8 cellular contexts compared by ENCODE assay signal in genomic region chr10:71319800-71320392, GRCh38. TPM values are rescaled to one million over a fixed set of nuclear protein-coding genes. Genes with fewer than 3 reads are reported as not detected.
A peak's percentile ranks its signal among the peaks of the same experiment; 100 is the strongest.
DNase-seq lines count a peak whose midpoint lies in the region; ATAC-seq and TF ChIP-seq lines count a peak whose summit lies in the region.

No MANE protein-coding gene starts in this region.

- no peaks in the 10 kb centered on the region for H3K36me3 ChIP-seq in thoracic aorta

- no peak for ATAC-seq in activated CD8-positive, alpha-beta memory T cell treated with anti-CD3 and anti-CD28 coated beads, Interleukin-2, amount 10 ng/mL, durations not matched to agents 7 days and 5 days
- no peak for ATAC-seq in activated T-helper 17 cell treated with anti-CD3 and anti-CD28 coated beads, Interleukin-2, amount 50 U/mL, for 72 hours (replicated peaks)
- no peak for ATAC-seq in thoracic aorta (ENCODE audit: insufficient number of reproducible peaks, low FRiP score, low read depth)

- peaks cover 34% of the 10 kb centered on the region for H3K4me1 Mint-ChIP-seq in activated CD8-positive, alpha-beta memory T cell treated with anti-CD3 and anti-CD28 coated beads, Interleukin-2, amount 10 ng/mL, durations not matched to agents 7 days and 5 days
- peaks cover 13% of the 10 kb centered on the region for H3K4me1 Mint-ChIP-seq in activated T-helper 17 cell treated with anti-CD3 and anti-CD28 coated beads, Interleukin-2, amount 50 U/mL, for 72 hours

- no peak for DNase-seq in activated CD8-positive, alpha-beta memory T cell treated with anti-CD3 and anti-CD28 coated beads, Interleukin-2, amount 10 ng/mL, durations not matched to agents 7 days and 5 days
- DNase-seq in activated CD8-positive, alpha-beta memory T cell treated with anti-CD3 and anti-CD28 coated beads for 24 hours = no peak
- DNase-seq in thoracic aorta (ENCODE audit: low spot score) (no peak), RPMI8226 (no peak), NCI-H1694 treated with DMSO at 0.1 percent for 48 hours (lab: John Stamatoyannopoulos, UW) (no peak), GF-D8 (lab: John Stamatoyannopoulos, UW) (no peak)

- TF ChIP-seq CTCF in thoracic aorta (IDR thresholded peaks at IDR 0.05) = no peak

- peak overlapping the region; percentile 86 for H3K4me3 Mint-ChIP-seq in activated CD8-positive, alpha-beta memory T cell treated with anti-CD3 and anti-CD28 coated beads, Interleukin-2, amount 10 ng/mL, durations not matched to agents 7 days and 5 days
- H3K4me3 Mint-ChIP-seq in activated T-helper 17 cell treated with anti-CD3 and anti-CD28 coated beads, Interleukin-2, amount 50 U/mL, for 72 hours = peak overlapping the region; percentile 93

- no peaks in the 10 kb centered on the region for H3K9me3 Mint-ChIP-seq in activated CD8-positive, alpha-beta memory T cell treated with anti-CD3 and anti-CD28 coated beads, Interleukin-2, amount 10 ng/mL, durations not matched to agents 7 days and 5 days (ENCODE audit: low read depth)
- no peaks in the 10 kb centered on the region for H3K9me3 Mint-ChIP-seq in activated T-helper 17 cell treated with anti-CD3 and anti-CD28 coated beads, Interleukin-2, amount 50 U/mL, for 72 hours

- H3K4me1 ChIP-seq in thoracic aorta (ENCODE audit: control insufficient read depth in 1 of 2, low read depth in 2 of 2) = peaks cover 4 to 18% of the 10 kb centered on the region in 2 donors

- peak overlapping the region; percentile 84 for H3K4me3 ChIP-seq in thoracic aorta

- H3K36me3 Mint-ChIP-seq in activated CD8-positive, alpha-beta memory T cell treated with anti-CD3 and anti-CD28 coated beads, Interleukin-2, amount 10 ng/mL, durations not matched to agents 7 days and 5 days = peaks cover 6% of the 10 kb centered on the region
- peaks cover 22% of the 10 kb centered on the region for H3K36me3 Mint-ChIP-seq in activated T-helper 17 cell treated with anti-CD3 and anti-CD28 coated beads, Interleukin-2, amount 50 U/mL, for 72 hours (ENCODE audit: low read depth)

- peak overlapping the region; percentile 59 for H3K27ac Mint-ChIP-seq in activated CD8-positive, alpha-beta memory T cell treated with anti-CD3 and anti-CD28 coated beads, Interleukin-2, amount 10 ng/mL, durations not matched to agents 7 days and 5 days
- H3K27ac Mint-ChIP-seq in activated T-helper 17 cell treated with anti-CD3 and anti-CD28 coated beads, Interleukin-2, amount 50 U/mL, for 72 hours = peak overlapping the region; percentile 88

- no peaks in the 10 kb centered on the region for H3K9me3 ChIP-seq in thoracic aorta

- no peaks in the 10 kb centered on the region for H3K27me3 Mint-ChIP-seq in activated CD8-positive, alpha-beta memory T cell treated with anti-CD3 and anti-CD28 coated beads, Interleukin-2, amount 10 ng/mL, durations not matched to agents 7 days and 5 days
- H3K27me3 Mint-ChIP-seq in activated T-helper 17 cell treated with anti-CD3 and anti-CD28 coated beads, Interleukin-2, amount 50 U/mL, for 72 hours = no peaks in the 10 kb centered on the region

- no peaks in the 10 kb centered on the region for H3K27me3 ChIP-seq in layer of hippocampus (ENCODE audit: control insufficient read depth, insufficient read depth, low read length)
- no peaks in the 10 kb centered on the region for H3K27me3 ChIP-seq in thoracic aorta (replicated peaks; ENCODE audit: insufficient read depth)

- CTCF ChIA-PET in activated CD8-positive, alpha-beta memory T cell treated with anti-CD3 and anti-CD28 coated beads, Interleukin-2, amount 10 ng/mL, durations not matched to agents 7 days and 5 days (lab: Charles Lee) = interaction anchor here (0.8 to 2.6 kb wide), 15 partner anchors 8 to 576 kb away, joined by 3 to 9 read pairs (median 5); no protein-coding TSS in a partner anchor

- H3K27ac ChIP-seq in layer of hippocampus (ENCODE audit: low read depth, low read length) (peak overlapping the region; percentile 79), thoracic aorta (peak overlapping the region; percentile 55 to 81)

RNA-seq across cellular contexts. Expression of gene SLC29A3, which starts 0.8 kb away (rescaled TPM):
- total RNA-seq in activated CD8-positive, alpha-beta memory T cell treated with anti-CD3 and anti-CD28 coated beads, Interleukin-2, amount 10 ng/mL, durations not matched to agents 7 days and 5 days = 1 to 10 TPM; 3.4 to 5.1 TPM
- 1 to 10 TPM; 2.7 to 3.4 TPM for total RNA-seq in activated T-helper 17 cell treated with anti-CD3 and anti-CD28 coated beads, Interleukin-2, amount 50 U/mL, for 72 hours
- 1 to 10 TPM; 3.2 to 5.9 TPM for total RNA-seq in thoracic aorta
